In the genomic region with DNA sequence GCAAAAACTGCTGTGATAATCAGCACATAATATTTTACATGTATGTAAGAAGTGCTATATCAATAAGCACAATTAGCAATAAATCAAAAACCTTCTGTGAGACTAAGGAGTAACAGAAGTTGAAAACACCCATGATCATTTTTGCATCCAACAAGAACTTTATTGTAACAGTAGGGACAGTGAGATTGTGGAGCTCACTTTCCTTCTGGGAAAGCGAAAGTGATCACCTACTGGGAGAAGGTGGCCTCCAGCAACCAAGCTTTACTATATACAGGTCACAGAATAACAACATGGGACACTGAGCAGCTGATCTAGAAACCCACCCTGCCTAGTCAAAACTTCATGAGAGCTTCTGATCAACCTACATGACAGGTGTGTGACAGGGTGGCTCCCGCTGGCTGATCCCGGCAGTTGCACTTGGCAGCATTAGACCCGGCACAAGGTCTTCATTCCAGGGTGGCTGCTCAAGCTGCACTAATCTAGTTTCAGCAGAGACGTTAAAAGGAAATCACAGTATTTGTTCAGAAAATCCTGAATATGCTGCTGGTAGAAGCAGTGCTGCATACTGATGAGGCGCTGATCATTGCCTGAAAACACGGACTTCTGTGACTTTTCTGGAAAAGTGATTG, we compare ENCODE assay signal across 17 cellular contexts.
DNase-seq lines count a peak whose midpoint lies in the region; ATAC-seq, FAIRE-seq and TF ChIP-seq lines count a peak whose summit lies in the region.
"Had no signal": no experiment of that assay in that cellular context is flagged by ENCODE, and none has a peak within 500 bp of the region (broad histone marks: within the 10 kb centered on the region; RNA-seq: fewer than 3 reads in every experiment).

No MANE protein-coding gene starts in this region.

- H3K36me3 Mint-ChIP-seq in nephron progenitor cell (ENCODE audit: low read depth), result peaks cover 13% of the 10 kb centered on the region
- no peaks in the 10 kb centered on the region for H3K36me3 Mint-ChIP-seq in stimulated activated effector memory CD8-positive, alpha-beta T cell treated with anti-CD3 and anti-CD28 coated beads, Interleukin-12 subunit alpha, Interleukin-12 subunit beta, amount 100 ng/mL, for 72 hours
- H3K36me3 Mint-ChIP-seq in activated naive CD4-positive, alpha-beta T cell treated with anti-CD3 and anti-CD28 coated beads, Interleukin-2, amount 50 U/mL, for 72 hours, result peaks cover 0 to 4% of the 10 kb centered on the region in 2 donors

- DNase-seq in D341Med (ENCODE audit: low spot score) (peak; percentile 42), NCI-H82 treated with DMSO at 0.1 percent for 48 hours (lab: John Stamatoyannopoulos, UW; ENCODE audit: unreplicated experiment) (peak; percentile 10), nephron progenitor cell (no peak), Ammon's horn (ENCODE audit: low spot score) (no peak), frontal cortex (ENCODE audit: low spot score in 2 of 2) (no peak)
- no peak for DNase-seq in stimulated activated effector memory CD8-positive, alpha-beta T cell treated with anti-CD3 and anti-CD28 coated beads, Interleukin-12 subunit alpha, Interleukin-12 subunit beta, amount 100 ng/mL, for 72 hours (ENCODE audit: low spot score in 2 of 2)
- no peak for DNase-seq in activated naive CD4-positive, alpha-beta T cell treated with anti-CD3 and anti-CD28 coated beads, Interleukin-2, amount 50 U/mL, for 72 hours (ENCODE audit: low spot score in 2 of 2)
- DNase-seq: activated CD4-positive, alpha-beta T cell treated with anti-CD3 and anti-CD28 coated beads for 36 hours; activated T-cell treated with anti-CD3 and anti-CD28 coated beads, Interleukin-2, amount 50 U/mL, for 1 hour; hippocampal formation; NCI-H2029; ovary; stimulated activated CD4-positive, alpha-beta T cell treated with anti-CD3 and anti-CD28 coated beads, Interleukin-2, amount 100 ng/mL, for 48 hours; stimulated activated naive CD4-positive, alpha-beta T cell; SW 1271 had no signal

- peaks cover 2% of the 10 kb centered on the region for H3K9me3 ChIP-seq in endocrine pancreas (ENCODE audit: control insufficient read depth, low read length)

- H3K4me3 ChIP-seq in endocrine pancreas (ENCODE audit: control insufficient read depth, insufficient read depth, low read length), result peak overlapping the region; percentile 7
- H3K4me3 ChIP-seq: ovary had no signal

- no peak for TF ChIP-seq CTCF in nephron progenitor cell (IDR thresholded peaks at IDR 0.05)

- H3K4me1 ChIP-seq in endocrine pancreas (ENCODE audit: control insufficient read depth, insufficient read depth, low read length), result no peaks in the 10 kb centered on the region

- H3K36me3 ChIP-seq in endocrine pancreas (ENCODE audit: control insufficient read depth, insufficient read depth, low read length), result peaks cover 2% of the 10 kb centered on the region
- H3K36me3 ChIP-seq: ovary had no signal

- peaks cover 4% of the 10 kb centered on the region for H3K27me3 Mint-ChIP-seq in nephron progenitor cell (ENCODE audit: low read depth, poor library complexity)

- FAIRE-seq in frontal cortex (lab: Jason Lieb, UNC), result no peak

- peaks cover 13% of the 10 kb centered on the region for H3K4me1 Mint-ChIP-seq in nephron progenitor cell
- no peaks in the 10 kb centered on the region for H3K4me1 Mint-ChIP-seq in stimulated activated effector memory CD8-positive, alpha-beta T cell treated with anti-CD3 and anti-CD28 coated beads, Interleukin-12 subunit alpha, Interleukin-12 subunit beta, amount 100 ng/mL, for 72 hours
- H3K4me1 Mint-ChIP-seq: activated CD4-positive, alpha-beta T cell treated with anti-CD3 and anti-CD28 coated beads for 36 hours had no signal

- no peaks in the 10 kb centered on the region for H3K27me3 ChIP-seq in endocrine pancreas (ENCODE audit: control insufficient read depth, insufficient read depth, low read length)
- H3K27me3 ChIP-seq: ovary had no signal

- peaks cover 26% of the 10 kb centered on the region for H3K9me3 Mint-ChIP-seq in nephron progenitor cell
- H3K9me3 Mint-ChIP-seq in stimulated activated effector memory CD8-positive, alpha-beta T cell treated with anti-CD3 and anti-CD28 coated beads, Interleukin-12 subunit alpha, Interleukin-12 subunit beta, amount 100 ng/mL, for 72 hours, result peaks cover 4% of the 10 kb centered on the region
- peaks cover 5 to 10% of the 10 kb centered on the region in 2 donors for H3K9me3 Mint-ChIP-seq in activated naive CD4-positive, alpha-beta T cell treated with anti-CD3 and anti-CD28 coated beads, Interleukin-2, amount 50 U/mL, for 72 hours
- H3K9me3 Mint-ChIP-seq: IgD-negative memory B cell had no signal

- no peak overlapping the region for H3K4me3 Mint-ChIP-seq in nephron progenitor cell
- no peak overlapping the region for H3K4me3 Mint-ChIP-seq in stimulated activated effector memory CD8-positive, alpha-beta T cell treated with anti-CD3 and anti-CD28 coated beads, Interleukin-12 subunit alpha, Interleukin-12 subunit beta, amount 100 ng/mL, for 72 hours
- H3K4me3 Mint-ChIP-seq: activated CD4-positive, alpha-beta T cell treated with anti-CD3 and anti-CD28 coated beads for 36 hours; IgD-negative memory B cell had no signal

- peak overlapping the region; percentile 17 for H3K27ac Mint-ChIP-seq in nephron progenitor cell
- no peak overlapping the region for H3K27ac Mint-ChIP-seq in stimulated activated effector memory CD8-positive, alpha-beta T cell treated with anti-CD3 and anti-CD28 coated beads, Interleukin-12 subunit alpha, Interleukin-12 subunit beta, amount 100 ng/mL, for 72 hours
- no peak overlapping the region for H3K27ac Mint-ChIP-seq in activated naive CD4-positive, alpha-beta T cell treated with anti-CD3 and anti-CD28 coated beads, Interleukin-2, amount 50 U/mL, for 72 hours
- H3K27ac Mint-ChIP-seq: activated CD4-positive, alpha-beta T cell treated with anti-CD3 and anti-CD28 coated beads for 36 hours; IgD-negative memory B cell had no signal

- no peak for ATAC-seq in stimulated activated effector memory CD8-positive, alpha-beta T cell treated with anti-CD3 and anti-CD28 coated beads, Interleukin-12 subunit alpha, Interleukin-12 subunit beta, amount 100 ng/mL, for 72 hours
- ATAC-seq in activated naive CD4-positive, alpha-beta T cell treated with anti-CD3 and anti-CD28 coated beads, Interleukin-2, amount 50 U/mL, for 72 hours, result no peak
- ATAC-seq: activated CD4-positive, alpha-beta T cell treated with anti-CD3 and anti-CD28 coated beads for 36 hours had no signal

- no peak overlapping the region for H3K9ac ChIP-seq in endocrine pancreas (ENCODE audit: control insufficient read depth, insufficient read depth, low read length)

Comparison
In these comparisons a context has a peak if more than half of its experiments do, and no peak if none do; other contexts are left out.
1. DNase-seq: peak in D341Med (single experiment) and NCI-H82 treated with DMSO at 0.1 percent for 48 hours (single experiment); none in nephron progenitor cell (single experiment), stimulated activated effector memory CD8-positive, alpha-beta T cell treated with anti-CD3 and anti-CD28 coated beads, Interleukin-12 subunit alpha, Interleukin-12 subunit beta, amount 100 ng/mL, for 72 hours (0 of 2), Ammon's horn (single experiment), activated naive CD4-positive, alpha-beta T cell treated with anti-CD3 and anti-CD28 coated beads, Interleukin-2, amount 50 U/mL, for 72 hours (0 of 2) and frontal cortex (0 of 2).